In genomic region chr1:116389013-116389412, GRCh38 we compare ENCODE assay signal across 18 cellular contexts. TPM values are rescaled to one million over a fixed set of nuclear protein-coding genes. Genes with fewer than 3 reads are reported as not detected.
DNase-seq lines count a peak whose midpoint lies in the region; ATAC-seq and TF ChIP-seq lines count a peak whose summit lies in the region.
"Had no signal": no experiment of that assay in that cellular context is flagged by ENCODE, and none has a peak within 500 bp of the region (broad histone marks: within the 10 kb centered on the region; RNA-seq: fewer than 3 reads in every experiment).

No MANE protein-coding gene starts in this region.

- peaks cover 5% of the 10 kb centered on the region for H3K4me1 ChIP-seq in endodermal cell (ENCODE audit: control insufficient read depth, insufficient read depth, low read length)
- H3K4me1 ChIP-seq: SJCRH30 had no signal

- no peak overlapping the region for H3K4me3 Mint-ChIP-seq in activated naive CD4-positive, alpha-beta T cell treated with anti-CD3 and anti-CD28 coated beads, Interleukin-2, amount 50 U/mL, for 24 hours
- no peak overlapping the region for H3K4me3 Mint-ChIP-seq in endodermal cell
- H3K4me3 Mint-ChIP-seq in stimulated activated memory B cell treated with anti-CD40 and anti-IgM and Interleukin-4, amounts not matched to agents 10 μg/mL and 1 μg/mL and 100 μg/mL, for 72 hours, result no peak overlapping the region

- no peak overlapping the region for H3K9ac ChIP-seq in endodermal cell (ENCODE audit: extremely low read depth, low read length, poor library complexity, severe bottlenecking)

- no peak for DNase-seq in activated naive CD4-positive, alpha-beta T cell (lab: John Stamatoyannopoulos, UW)
- no peak for DNase-seq in endodermal cell
- no peak for DNase-seq in kidney tubule cell (ENCODE audit: low spot score)
- no peak for DNase-seq in GM10248 (ENCODE audit: extremely low spot score)
- no peak for DNase-seq in SIG-M5 treated with dmso at 0.1 percent for 504 hours (lab: John Stamatoyannopoulos, UW; ENCODE audit: unreplicated experiment)
- DNase-seq: activated CD4-positive, alpha-beta T cell treated with anti-CD3 and anti-CD28 coated beads, Interleukin-2, amount 50 U/mL, for 1 hour; EL; foreskin fibroblast; kidney glomerular epithelial cell; NCI-H2081 treated with DMSO at 0.1 percent for 48 hours; NCI-H510A treated with DMSO at 0.1 percent for 48 hours; occipital lobe; SJCRH30; T1000 had no signal

- H3K36me3 ChIP-seq in endodermal cell (ENCODE audit: control insufficient read depth, insufficient read depth, low read length), result peaks cover 98% of the 10 kb centered on the region

- H3K27me3 Mint-ChIP-seq in activated naive CD4-positive, alpha-beta T cell treated with anti-CD3 and anti-CD28 coated beads, Interleukin-2, amount 50 U/mL, for 24 hours, result no peaks in the 10 kb centered on the region
- H3K27me3 Mint-ChIP-seq in endodermal cell (ENCODE audit: insufficient read depth), result no peaks in the 10 kb centered on the region
- H3K27me3 Mint-ChIP-seq in stimulated activated memory B cell treated with anti-CD40 and anti-IgM and Interleukin-4, amounts not matched to agents 10 μg/mL and 1 μg/mL and 100 μg/mL, for 72 hours, result no peaks in the 10 kb centered on the region

- WGBS in endodermal cell (ENCODE audit: insufficient coverage in 1 of 2, insufficient read length in 1 of 2), 2 experiments, result 91 to 100% methylated on average over 1 to 2 of the region's 2 CpGs

- H3K27ac ChIP-seq in VCaP (peak overlapping the region; percentile 46), endodermal cell (ENCODE audit: low read depth, low read length) (no peak overlapping the region)
- H3K27ac ChIP-seq: coronary artery, SJCRH30 had no signal

- peak overlapping the region; percentile 87 for H3K27ac Mint-ChIP-seq in activated naive CD4-positive, alpha-beta T cell treated with anti-CD3 and anti-CD28 coated beads, Interleukin-2, amount 50 U/mL, for 24 hours
- no peak overlapping the region for H3K27ac Mint-ChIP-seq in endodermal cell
- peak overlapping the region; percentile 73 for H3K27ac Mint-ChIP-seq in stimulated activated memory B cell treated with anti-CD40 and anti-IgM and Interleukin-4, amounts not matched to agents 10 μg/mL and 1 μg/mL and 100 μg/mL, for 72 hours

- H3K9me3 ChIP-seq in endodermal cell (ENCODE audit: control insufficient read depth, low read length), result peaks cover 31% of the 10 kb centered on the region
- H3K9me3 ChIP-seq: SJCRH30 had no signal

- H3K4me1 Mint-ChIP-seq in activated naive CD4-positive, alpha-beta T cell treated with anti-CD3 and anti-CD28 coated beads, Interleukin-2, amount 50 U/mL, for 24 hours, result peaks cover 77% of the 10 kb centered on the region
- H3K4me1 Mint-ChIP-seq in endodermal cell, result peaks cover 5% of the 10 kb centered on the region
- peaks cover 30% of the 10 kb centered on the region for H3K4me1 Mint-ChIP-seq in stimulated activated memory B cell treated with anti-CD40 and anti-IgM and Interleukin-4, amounts not matched to agents 10 μg/mL and 1 μg/mL and 100 μg/mL, for 72 hours

- no peak for TF ChIP-seq CTCF in VCaP (conservative IDR thresholded peaks at IDR 0.05)
- TF ChIP-seq CTCF in endodermal cell (conservative IDR thresholded peaks at IDR 0.05), result no peak
- TF ChIP-seq CTCF in GM10248 (IDR thresholded peaks at IDR 0.05; ENCODE audit: control extremely low read depth, extremely low read depth, low read depth, missing control alignments), result no peak

- CTCF ChIA-PET in GM10248 (lab: Yijun Ruan, JAX), result no interaction called here

- peak overlapping the region; percentile 34 for H3K4me3 ChIP-seq in endodermal cell (ENCODE audit: low read length)
- H3K4me3 ChIP-seq: coronary artery, SJCRH30 had no signal

- H3K36me3 Mint-ChIP-seq in activated naive CD4-positive, alpha-beta T cell treated with anti-CD3 and anti-CD28 coated beads, Interleukin-2, amount 50 U/mL, for 24 hours, result peaks cover 30% of the 10 kb centered on the region
- peaks cover 96% of the 10 kb centered on the region for H3K36me3 Mint-ChIP-seq in endodermal cell (ENCODE audit: low read depth)
- peaks cover 67% of the 10 kb centered on the region for H3K36me3 Mint-ChIP-seq in stimulated activated memory B cell treated with anti-CD40 and anti-IgM and Interleukin-4, amounts not matched to agents 10 μg/mL and 1 μg/mL and 100 μg/mL, for 72 hours

- no peak for ATAC-seq in stimulated activated memory B cell treated with anti-CD40 and anti-IgM and Interleukin-4, amounts not matched to agents 10 μg/mL and 1 μg/mL and 100 μg/mL, for 72 hours

- POLR2A ChIA-PET in GM10248 (lab: Yijun Ruan, JAX), result interaction anchor here (0.9 kb wide), 1 partner anchor 9 kb away, joined by 3 read pairs; no protein-coding TSS in a partner anchor

- H3K9me3 Mint-ChIP-seq in activated naive CD4-positive, alpha-beta T cell treated with anti-CD3 and anti-CD28 coated beads, Interleukin-2, amount 50 U/mL, for 24 hours, result no peaks in the 10 kb centered on the region
- no peaks in the 10 kb centered on the region for H3K9me3 Mint-ChIP-seq in endodermal cell
- H3K9me3 Mint-ChIP-seq in stimulated activated memory B cell treated with anti-CD40 and anti-IgM and Interleukin-4, amounts not matched to agents 10 μg/mL and 1 μg/mL and 100 μg/mL, for 72 hours, result no peaks in the 10 kb centered on the region

- H3K27me3 ChIP-seq in endodermal cell (ENCODE audit: control insufficient read depth, insufficient read depth, low read length, poor library complexity, severe bottlenecking), result no peaks in the 10 kb centered on the region
- H3K27me3 ChIP-seq: SJCRH30 had no signal

RNA-seq across cellular contexts. Expression of gene ATP1A1, which starts 16.0 kb away (rescaled TPM):
- 100 to 1,000 TPM; 359 to 398 TPM for total RNA-seq in endodermal cell
- 224 TPM for polyA plus RNA-seq in endodermal cell (2013, experiment 1 of 2)
- 222 TPM for polyA plus RNA-seq in endodermal cell (2013, experiment 2 of 2)
